In the genomic region with DNA sequence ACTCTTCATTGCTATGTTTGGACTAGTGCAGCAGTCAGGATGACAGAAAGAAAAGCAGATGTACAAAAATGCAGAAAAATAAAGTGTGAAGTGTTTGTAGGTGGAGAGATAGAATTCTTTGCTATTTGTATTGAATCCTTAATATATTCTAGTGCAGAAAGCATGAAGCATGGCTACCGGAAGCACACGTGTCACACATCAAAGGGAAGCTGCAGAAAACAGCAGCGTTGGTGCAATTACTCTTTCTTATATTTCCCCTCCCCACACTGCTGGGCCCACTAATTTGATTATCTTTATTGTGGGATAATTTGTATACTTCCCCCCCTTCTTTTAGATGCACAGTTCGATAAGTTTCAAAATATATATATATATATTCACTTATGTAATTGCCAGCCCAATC, we compare ENCODE assay signal across 17 cellular contexts. TPM values are rescaled to one million over a fixed set of nuclear protein-coding genes. Genes with fewer than 3 reads are reported as not detected.
A peak's percentile ranks its signal among the peaks of the same experiment; 100 is the strongest.
DNase-seq lines count a peak whose midpoint lies in the region; ATAC-seq and TF ChIP-seq lines count a peak whose summit lies in the region.
"Had no signal": no experiment of that assay in that cellular context is flagged by ENCODE, and none has a peak within 500 bp of the region (broad histone marks: within the 10 kb centered on the region; RNA-seq: fewer than 3 reads in every experiment).

No MANE protein-coding gene starts in this region.

- no peaks in the 10 kb centered on the region for H3K36me3 ChIP-seq in SU-DHL-6 (ENCODE audit: low read length)
- no peaks in the 10 kb centered on the region for H3K36me3 ChIP-seq in ascending aorta
- no peaks in the 10 kb centered on the region for H3K36me3 ChIP-seq in GM23338 (ENCODE audit: insufficient read depth)

- ATAC-seq in GM19351 (IDR thresholded peaks at IDR 0.05; ENCODE audit: unreplicated experiment), result peak; percentile 38
- ATAC-seq in naive B cell (ENCODE audit: low read depth in 2 of 2), result peak; percentile 82 to 83
- no peak for ATAC-seq in GM18907 (IDR thresholded peaks at IDR 0.05; ENCODE audit: unreplicated experiment)
- no peak for ATAC-seq in GM23338

- H3K4me3 Mint-ChIP-seq in naive B cell, result peak overlapping the region in 7 of 8 donors; percentile 50 to 81 (median 77)
- no peak overlapping the region for H3K4me3 Mint-ChIP-seq in GM23338

- H3K9ac ChIP-seq in SU-DHL-6 (ENCODE audit: low read length), result no peak overlapping the region

- H3K27me3 Mint-ChIP-seq in naive B cell, result no peaks in the 10 kb centered on the region
- H3K27me3 Mint-ChIP-seq in GM23338 (ENCODE audit: insufficient read depth, low read depth, poor library complexity), result no peaks in the 10 kb centered on the region

- H3F3A ChIP-seq in SU-DHL-6 (ENCODE audit: insufficient read depth) (no peaks in the 10 kb centered on the region), GM23338 (replicated peaks; ENCODE audit: low read depth) (no peaks in the 10 kb centered on the region)

- DNase-seq in activated gamma-delta T cell treated with Interleukin-2 at 50 U/mL for 16 hours (peak; percentile 5), activated gamma-delta T cell (lab: John Stamatoyannopoulos, UW) (no peak), naive B cell (peak; percentile 25), ascending aorta (ENCODE audit: low spot score in 2 of 2) (no peak), GM23338 (ENCODE audit: low spot score) (no peak)
- DNase-seq: COR-L47; KG1; NCI-H1105 treated with DMSO at 0.1 percent for 48 hours; NCI-H1694 treated with DMSO at 0.1 percent for 48 hours; NCI-H226; NCI-H526 treated with DMSO at 0.1 percent for 48 hours; NK-92 treated with Interleukin-12 subunit alpha and Interleukin-12 subunit beta, amount 100 ng/mL, for 24 hours had no signal

- H2AFZ ChIP-seq in SU-DHL-6 (ENCODE audit: low read depth, low read length, severe bottlenecking) (no peak overlapping the region), GM23338 (no peak overlapping the region)

- H3K4me3 ChIP-seq in SU-DHL-6 (ENCODE audit: insufficient read depth, low read length, poor library complexity, severe bottlenecking) (no peak overlapping the region), ascending aorta (no peak overlapping the region), GM23338 (no peak overlapping the region)

- H4K20me1 ChIP-seq in SU-DHL-6 (ENCODE audit: low read depth, low read length) (no peaks in the 10 kb centered on the region), GM23338 (replicated peaks; ENCODE audit: insufficient read depth) (no peaks in the 10 kb centered on the region)

- H3K4me1 Mint-ChIP-seq in naive B cell, result peaks cover 38 to 67% (median 65%) of the 10 kb centered on the region in 3 donors
- no peaks in the 10 kb centered on the region; the same call in 2 of the 3 replicates for H3K4me1 Mint-ChIP-seq in GM23338

- no peaks in the 10 kb centered on the region for H3K9me3 ChIP-seq in SU-DHL-6 (ENCODE audit: insufficient read depth, low read length)
- no peaks in the 10 kb centered on the region for H3K9me3 ChIP-seq in ascending aorta

- H3K9me2 ChIP-seq in SU-DHL-6 (replicated peaks; ENCODE audit: insufficient read depth, low read length) (no peaks in the 10 kb centered on the region), GM23338 (ENCODE audit: insufficient read depth) (no peaks in the 10 kb centered on the region)

- H3K27ac Mint-ChIP-seq in naive B cell (peak overlapping the region in 4 of 6 donors; percentile 10 to 69 (median 42)), GM23338 (no peak overlapping the region)

- H3K27ac ChIP-seq in SU-DHL-6 (ENCODE audit: low read depth, low read length), result peak overlapping the region; percentile 34; the same call in 1 of the 2 replicates
- H3K27ac ChIP-seq in ascending aorta, result no peak overlapping the region
- H3K27ac ChIP-seq in GM23338 (ENCODE audit: low read depth), result no peak overlapping the region
- H3K27ac ChIP-seq: C4-2B, RWPE1 had no signal

- H3K4me2 ChIP-seq in SU-DHL-6 (ENCODE audit: low read depth, low read length, poor library complexity, severe bottlenecking) (peak overlapping the region; percentile 41), GM23338 (no peak overlapping the region)

- H3K27me3 ChIP-seq in SU-DHL-6 (ENCODE audit: low read length) (no peaks in the 10 kb centered on the region), ascending aorta (no peaks in the 10 kb centered on the region), GM23338 (ENCODE audit: insufficient read depth) (no peaks in the 10 kb centered on the region)

- H3K36me3 Mint-ChIP-seq in naive B cell, result peaks cover 10 to 12% of the 10 kb centered on the region in 2 donors
- no peaks in the 10 kb centered on the region for H3K36me3 Mint-ChIP-seq in GM23338 (ENCODE audit: low read depth)

- intact Hi-C loops in ascending aorta (cut with DNase I), result no loop called here

- TF ChIP-seq CTCF in SU-DHL-6 (IDR thresholded peaks at IDR 0.05; ENCODE audit: insufficient read depth, low read length, poor library complexity, severe bottlenecking) (no peak), ascending aorta (IDR thresholded peaks at IDR 0.05) (no peak), GM23338 (conservative IDR thresholded peaks at IDR 0.05; ENCODE audit: low read depth in 2 of 2) (no peak)

- H3K9me3 Mint-ChIP-seq in naive B cell (peaks cover 0 to 7% (median 1%) of the 10 kb centered on the region in 7 donors), GM23338 (no peaks in the 10 kb centered on the region)

- no peaks in the 10 kb centered on the region for H3K79me2 ChIP-seq in SU-DHL-6 (ENCODE audit: insufficient read depth, low read length)
- no peaks in the 10 kb centered on the region for H3K79me2 ChIP-seq in GM23338 (replicated peaks; ENCODE audit: insufficient read depth)

- H3K4me1 ChIP-seq in ascending aorta (no peaks in the 10 kb centered on the region), GM23338 (ENCODE audit: insufficient read depth) (no peaks in the 10 kb centered on the region)

TF ChIP-seq in GM23338, 12 proteins besides CTCF, POLR2A, EP300 and RAD21 (continues in another document):
- TF ChIP-seq ZNF114 (CRISPR knock-in tag; IDR thresholded peaks at IDR 0.05) (no peak), JUNB (IDR thresholded peaks at IDR 0.05; ENCODE audit: unreplicated experiment) (no peak), STAT1 (IDR thresholded peaks at IDR 0.05; ENCODE audit: unreplicated experiment) (no peak), EZH2phosphoT487 (IDR thresholded peaks at IDR 0.05; ENCODE audit: unreplicated experiment) (no peak), ZNF331 (CRISPR knock-in tag; IDR thresholded peaks at IDR 0.05; ENCODE audit: low read depth) (no peak)
- TF ChIP-seq, protein P1, sequence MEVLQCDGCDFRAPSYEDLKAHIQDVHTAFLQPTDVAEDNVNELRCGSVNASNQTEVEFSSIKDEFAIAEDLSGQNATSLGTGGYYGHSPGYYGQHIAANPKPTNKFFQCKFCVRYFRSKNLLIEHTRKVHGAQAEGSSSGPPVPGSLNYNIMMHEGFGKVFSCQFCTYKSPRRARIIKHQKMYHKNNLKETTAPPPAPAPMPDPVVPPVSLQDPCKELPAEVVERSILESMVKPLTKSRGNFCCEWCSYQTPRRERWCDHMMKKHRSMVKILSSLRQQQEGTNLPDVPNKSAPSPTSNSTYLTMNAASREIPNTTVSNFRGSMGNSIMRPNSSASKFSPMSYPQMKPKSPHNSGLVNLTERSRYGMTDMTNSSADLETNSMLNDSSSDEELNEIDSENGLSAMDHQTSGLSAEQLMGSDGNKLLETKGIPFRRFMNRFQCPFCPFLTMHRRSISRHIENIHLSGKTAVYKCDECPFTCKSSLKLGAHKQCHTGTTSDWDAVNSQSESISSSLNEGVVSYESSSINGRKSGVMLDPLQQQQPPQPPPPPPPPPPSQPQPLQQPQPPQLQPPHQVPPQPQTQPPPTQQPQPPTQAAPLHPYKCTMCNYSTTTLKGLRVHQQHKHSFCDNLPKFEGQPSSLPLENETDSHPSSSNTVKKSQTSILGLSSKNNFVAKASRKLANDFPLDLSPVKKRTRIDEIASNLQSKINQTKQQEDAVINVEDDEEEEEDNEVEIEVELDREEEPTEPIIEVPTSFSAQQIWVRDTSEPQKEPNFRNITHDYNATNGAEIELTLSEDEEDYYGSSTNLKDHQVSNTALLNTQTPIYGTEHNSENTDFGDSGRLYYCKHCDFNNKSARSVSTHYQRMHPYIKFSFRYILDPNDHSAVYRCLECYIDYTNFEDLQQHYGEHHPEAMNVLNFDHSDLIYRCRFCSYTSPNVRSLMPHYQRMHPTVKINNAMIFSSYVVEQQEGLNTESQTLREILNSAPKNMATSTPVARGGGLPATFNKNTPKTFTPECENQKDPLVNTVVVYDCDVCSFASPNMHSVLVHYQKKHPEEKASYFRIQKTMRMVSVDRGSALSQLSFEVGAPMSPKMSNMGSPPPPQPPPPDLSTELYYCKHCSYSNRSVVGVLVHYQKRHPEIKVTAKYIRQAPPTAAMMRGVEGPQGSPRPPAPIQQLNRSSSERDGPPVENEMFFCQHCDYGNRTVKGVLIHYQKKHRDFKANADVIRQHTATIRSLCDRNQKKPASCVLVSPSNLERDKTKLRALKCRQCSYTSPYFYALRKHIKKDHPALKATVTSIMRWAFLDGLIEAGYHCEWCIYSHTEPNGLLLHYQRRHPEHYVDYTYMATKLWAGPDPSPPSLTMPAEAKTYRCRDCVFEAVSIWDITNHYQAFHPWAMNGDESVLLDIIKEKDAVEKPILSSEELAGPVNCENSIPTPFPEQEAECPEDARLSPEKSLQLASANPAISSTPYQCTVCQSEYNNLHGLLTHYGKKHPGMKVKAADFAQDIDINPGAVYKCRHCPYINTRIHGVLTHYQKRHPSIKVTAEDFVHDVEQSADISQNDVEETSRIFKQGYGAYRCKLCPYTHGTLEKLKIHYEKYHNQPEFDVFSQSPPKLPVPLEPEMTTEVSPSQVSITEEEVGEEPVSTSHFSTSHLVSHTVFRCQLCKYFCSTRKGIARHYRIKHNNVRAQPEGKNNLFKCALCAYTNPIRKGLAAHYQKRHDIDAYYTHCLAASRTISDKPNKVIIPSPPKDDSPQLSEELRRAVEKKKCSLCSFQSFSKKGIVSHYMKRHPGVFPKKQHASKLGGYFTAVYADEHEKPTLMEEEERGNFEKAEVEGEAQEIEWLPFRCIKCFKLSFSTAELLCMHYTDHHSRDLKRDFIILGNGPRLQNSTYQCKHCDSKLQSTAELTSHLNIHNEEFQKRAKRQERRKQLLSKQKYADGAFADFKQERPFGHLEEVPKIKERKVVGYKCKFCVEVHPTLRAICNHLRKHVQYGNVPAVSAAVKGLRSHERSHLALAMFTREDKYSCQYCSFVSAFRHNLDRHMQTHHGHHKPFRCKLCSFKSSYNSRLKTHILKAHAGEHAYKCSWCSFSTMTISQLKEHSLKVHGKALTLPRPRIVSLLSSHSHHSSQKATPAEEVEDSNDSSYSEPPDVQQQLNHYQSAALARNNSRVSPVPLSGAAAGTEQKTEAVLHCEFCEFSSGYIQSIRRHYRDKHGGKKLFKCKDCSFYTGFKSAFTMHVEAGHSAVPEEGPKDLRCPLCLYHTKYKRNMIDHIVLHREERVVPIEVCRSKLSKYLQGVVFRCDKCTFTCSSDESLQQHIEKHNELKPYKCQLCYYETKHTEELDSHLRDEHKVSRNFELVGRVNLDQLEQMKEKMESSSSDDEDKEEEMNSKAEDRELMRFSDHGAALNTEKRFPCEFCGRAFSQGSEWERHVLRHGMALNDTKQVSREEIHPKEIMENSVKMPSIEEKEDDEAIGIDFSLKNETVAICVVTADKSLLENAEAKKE (CRISPR knock-in tag; IDR thresholded peaks at IDR 0.05), result no peak

RNA-seq across cellular contexts. Expression of gene TAPT1, which starts 35.9 kb away (rescaled TPM):
- 100 to 1,000 TPM; 119 to 235 (median 190) TPM for polyA plus RNA-seq in naive B cell (ENCODE audit: low read depth in 6 of 6)
- total RNA-seq in ascending aorta, result 10.7 TPM
- 9.9 and 10.4 TPM in 2 replicates for total RNA-seq in GM23338 (2014; rRNA removed; shearing (Covaris generic))
- 3.6 TPM in 2 replicates for polyA plus RNA-seq in GM23338 (2016; fragmentation: Nextera tagmentation; extraction: Ambion mirVana)

Comparison
In these comparisons a context has a peak if more than half of its experiments do, and no peak if none do; other contexts are left out.
1. DNase-seq: peak in activated gamma-delta T cell treated with Interleukin-2 at 50 U/mL for 16 hours (single experiment) and naive B cell (single experiment); none in activated gamma-delta T cell (single experiment), ascending aorta (0 of 2) and GM23338 (single experiment).
2. ATAC-seq: peak in GM19351 (single experiment) and naive B cell (2 of 2); none in GM18907 (single experiment) and GM23338 (single experiment).